Comparison of ENCODE assay signal across 36 cellular contexts in genomic region chr10:45483002-45483401, GRCh38.
"Had no signal": no experiment of that assay in that cellular context is flagged by ENCODE, and none has a peak within 500 bp of the region (broad histone marks: within the 10 kb centered on the region; RNA-seq: fewer than 3 reads in every experiment).

No MANE protein-coding gene starts in this region.

- H3K27me3 Mint-ChIP-seq: activated CD4-positive, alpha-beta memory T cell treated with anti-CD3 and anti-CD28 coated beads, Interleukin-2, amount 10 ng/mL, durations not matched to agents 7 days and 5 days; activated CD4-positive, alpha-beta T cell treated with anti-CD3 and anti-CD28 coated beads, Interleukin-2, amount 10 ng/mL, durations not matched to agents 7 days and 5 days; activated CD8-positive, alpha-beta memory T cell treated with anti-CD3 and anti-CD28 coated beads, Interleukin-2, amount 10 ng/mL, durations not matched to agents 7 days and 5 days; activated naive CD4-positive, alpha-beta T cell treated with anti-CD3 and anti-CD28 coated beads, Interleukin-2, amount 10 ng/mL, durations not matched to agents 7 days and 5 days; activated naive CD4-positive, alpha-beta T cell treated with anti-CD3 and anti-CD28 coated beads, Interleukin-2, amount 50 U/mL, for 24 hours; activated naive CD8-positive, alpha-beta T cell; activated naive CD8-positive, alpha-beta T cell treated with anti-CD3 and anti-CD28 coated beads, Interleukin-2, amount 10 ng/mL, durations not matched to agents 7 days and 5 days; activated naive CD8-positive, alpha-beta T cell treated with anti-CD3 and anti-CD28 coated beads, Interleukin-2, amount 50 U/mL, for 24 hours; activated T-cell treated with anti-CD3 and anti-CD28 coated beads, Interleukin-2, amount 50 U/mL, for 24 hours; brain; central memory CD8-positive, alpha-beta T cell; T-cell; T-helper 17 cell had no signal

- ATAC-seq: activated CD4-positive, CD25-positive, alpha-beta regulatory T cell treated with anti-CD3 and anti-CD28 coated beads, Interleukin-2, amount 50 U/mL, for 24 hours; activated CD8-positive, alpha-beta memory T cell treated with anti-CD3 and anti-CD28 coated beads, Interleukin-2, amount 10 ng/mL, durations not matched to agents 7 days and 5 days; activated CD8-positive, alpha-beta T cell treated with anti-CD3 and anti-CD28 coated beads, Interleukin-2, amount 10 ng/mL, durations not matched to agents 7 days and 5 days; activated naive CD8-positive, alpha-beta T cell treated with anti-CD3 and anti-CD28 coated beads, Interleukin-2, amount 50 U/mL, for 24 hours; T-cell; T-helper 17 cell; WTC11 had no signal

- H3K4me1 Mint-ChIP-seq: activated CD4-positive, alpha-beta memory T cell treated with anti-CD3 and anti-CD28 coated beads, Interleukin-2, amount 10 ng/mL, durations not matched to agents 7 days and 5 days; activated CD4-positive, alpha-beta T cell treated with anti-CD3 and anti-CD28 coated beads, Interleukin-2, amount 10 ng/mL, durations not matched to agents 7 days and 5 days; activated CD8-positive, alpha-beta memory T cell treated with anti-CD3 and anti-CD28 coated beads, Interleukin-2, amount 10 ng/mL, durations not matched to agents 7 days and 5 days; activated naive CD4-positive, alpha-beta T cell treated with anti-CD3 and anti-CD28 coated beads, Interleukin-2, amount 10 ng/mL, durations not matched to agents 7 days and 5 days; activated naive CD8-positive, alpha-beta T cell treated with anti-CD3 and anti-CD28 coated beads, Interleukin-2, amount 10 ng/mL, durations not matched to agents 7 days and 5 days; activated naive CD8-positive, alpha-beta T cell treated with anti-CD3 and anti-CD28 coated beads, Interleukin-2, amount 50 U/mL, for 24 hours; brain; WTC11 had no signal

- H3K4me1 ChIP-seq: ascending aorta had no signal

- H3K9me3 Mint-ChIP-seq: central memory CD8-positive, alpha-beta T cell had no signal

- FAIRE-seq: bronchial epithelial cell, TTC549 had no signal

- H3K27me3 ChIP-seq: ascending aorta, cardiac muscle cell had no signal

- H3K36me3 ChIP-seq: cardiac muscle cell had no signal

- H3K4me3 ChIP-seq: ascending aorta, cardiac muscle cell had no signal

- DNase-seq: activated CD4-positive, alpha-beta memory T cell treated with anti-CD3 and anti-CD28 coated beads, Interleukin-2, amount 10 ng/mL, durations not matched to agents 7 days and 5 days; activated CD4-positive, alpha-beta T cell treated with anti-CD3 and anti-CD28 coated beads for 1 hour; activated CD4-positive, alpha-beta T cell treated with anti-CD3 and anti-CD28 coated beads for 4 hours; activated CD4-positive, alpha-beta T cell treated with anti-CD3 and anti-CD28 coated beads, Interleukin-2, amount 10 ng/mL, durations not matched to agents 7 days and 5 days; activated CD4-positive, alpha-beta T cell treated with anti-CD3 and anti-CD28 coated beads, Interleukin-2, amount 50 U/mL, for 48 hours; activated CD4-positive, CD25-positive, alpha-beta regulatory T cell; activated CD8-positive, alpha-beta memory T cell treated with anti-CD3 and anti-CD28 coated beads for 24 hours; activated CD8-positive, alpha-beta memory T cell treated with anti-CD3 and anti-CD28 coated beads, Interleukin-2, amount 10 ng/mL, durations not matched to agents 7 days and 5 days; activated CD8-positive, alpha-beta memory T cell treated with anti-CD3 and anti-CD28 coated beads, Interleukin-2, amount 50 U/mL, for 48 hours; activated CD8-positive, alpha-beta T cell treated with anti-CD3 and anti-CD28 coated beads, Interleukin-2, amount 10 ng/mL, durations not matched to agents 7 days and 5 days; activated effector memory CD4-positive, alpha-beta T cell treated with Interleukin-2 at 50 U/mL for 16 hours; activated gamma-delta T cell; activated naive CD4-positive, alpha-beta T cell treated with anti-CD3 and anti-CD28 coated beads, Interleukin-2, amount 10 ng/mL, durations not matched to agents 7 days and 5 days; activated naive CD4-positive, alpha-beta T cell treated with Interleukin-2 at 50 U/mL for 16 hours; activated naive CD8-positive, alpha-beta T cell treated with anti-CD3 and anti-CD28 coated beads, Interleukin-2, amount 10 ng/mL, durations not matched to agents 7 days and 5 days; activated naive CD8-positive, alpha-beta T cell treated with anti-CD3 and anti-CD28 coated beads, Interleukin-2, amount 50 U/mL, for 24 hours; activated T-cell treated with anti-CD3 and anti-CD28 coated beads, Interleukin-2, amount 50 U/mL, for 24 hours; activated T-cell treated with anti-CD3 and anti-CD28 coated beads, Interleukin-2, amount 50 U/mL, for 48 hours; amygdala; anterior cingulate cortex; caudate nucleus; cerebellar nuclear complex; T-cell; T-helper 17 cell; WERI-Rb-1 had no signal

- H3K4me3 Mint-ChIP-seq: activated CD4-positive, alpha-beta memory T cell treated with anti-CD3 and anti-CD28 coated beads, Interleukin-2, amount 10 ng/mL, durations not matched to agents 7 days and 5 days; activated CD4-positive, alpha-beta T cell treated with anti-CD3 and anti-CD28 coated beads, Interleukin-2, amount 10 ng/mL, durations not matched to agents 7 days and 5 days; activated CD8-positive, alpha-beta memory T cell treated with anti-CD3 and anti-CD28 coated beads, Interleukin-2, amount 10 ng/mL, durations not matched to agents 7 days and 5 days; activated CD8-positive, alpha-beta T cell treated with anti-CD3 and anti-CD28 coated beads, Interleukin-2, amount 10 ng/mL, durations not matched to agents 7 days and 5 days; activated naive CD4-positive, alpha-beta T cell treated with anti-CD3 and anti-CD28 coated beads, Interleukin-2, amount 10 ng/mL, durations not matched to agents 7 days and 5 days; activated naive CD4-positive, alpha-beta T cell treated with anti-CD3 and anti-CD28 coated beads, Interleukin-2, amount 50 U/mL, for 24 hours; activated naive CD8-positive, alpha-beta T cell; activated naive CD8-positive, alpha-beta T cell treated with anti-CD3 and anti-CD28 coated beads, Interleukin-2, amount 10 ng/mL, durations not matched to agents 7 days and 5 days; activated naive CD8-positive, alpha-beta T cell treated with anti-CD3 and anti-CD28 coated beads, Interleukin-2, amount 50 U/mL, for 24 hours; activated T-cell treated with anti-CD3 and anti-CD28 coated beads, Interleukin-2, amount 50 U/mL, for 24 hours; brain; central memory CD8-positive, alpha-beta T cell; T-cell; T-helper 17 cell; WTC11 had no signal

- H3K27ac Mint-ChIP-seq: activated CD4-positive, alpha-beta memory T cell treated with anti-CD3 and anti-CD28 coated beads, Interleukin-2, amount 10 ng/mL, durations not matched to agents 7 days and 5 days; activated CD4-positive, alpha-beta T cell treated with anti-CD3 and anti-CD28 coated beads, Interleukin-2, amount 10 ng/mL, durations not matched to agents 7 days and 5 days; activated CD8-positive, alpha-beta memory T cell treated with anti-CD3 and anti-CD28 coated beads, Interleukin-2, amount 10 ng/mL, durations not matched to agents 7 days and 5 days; activated CD8-positive, alpha-beta T cell treated with anti-CD3 and anti-CD28 coated beads, Interleukin-2, amount 10 ng/mL, durations not matched to agents 7 days and 5 days; activated naive CD4-positive, alpha-beta T cell treated with anti-CD3 and anti-CD28 coated beads, Interleukin-2, amount 10 ng/mL, durations not matched to agents 7 days and 5 days; activated naive CD8-positive, alpha-beta T cell; activated naive CD8-positive, alpha-beta T cell treated with anti-CD3 and anti-CD28 coated beads, Interleukin-2, amount 10 ng/mL, durations not matched to agents 7 days and 5 days; activated naive CD8-positive, alpha-beta T cell treated with anti-CD3 and anti-CD28 coated beads, Interleukin-2, amount 50 U/mL, for 24 hours; activated T-cell treated with anti-CD3 and anti-CD28 coated beads, Interleukin-2, amount 50 U/mL, for 24 hours; activated T-helper 2 cell treated with anti-CD3 and anti-CD28 coated beads, Interferon-gamma antibody, Interleukin-2, Interleukin-4, amounts not matched to agents 10 μg/mL and 5 μg/mL and 100 μg/mL, durations not matched to agents 14 hours and 24 hours and 36 hours; brain; T-cell; T-helper 17 cell; WTC11 had no signal

- H3K27ac ChIP-seq: ascending aorta, cardiac muscle cell, WERI-Rb-1 had no signal
